In the genomic region with DNA sequence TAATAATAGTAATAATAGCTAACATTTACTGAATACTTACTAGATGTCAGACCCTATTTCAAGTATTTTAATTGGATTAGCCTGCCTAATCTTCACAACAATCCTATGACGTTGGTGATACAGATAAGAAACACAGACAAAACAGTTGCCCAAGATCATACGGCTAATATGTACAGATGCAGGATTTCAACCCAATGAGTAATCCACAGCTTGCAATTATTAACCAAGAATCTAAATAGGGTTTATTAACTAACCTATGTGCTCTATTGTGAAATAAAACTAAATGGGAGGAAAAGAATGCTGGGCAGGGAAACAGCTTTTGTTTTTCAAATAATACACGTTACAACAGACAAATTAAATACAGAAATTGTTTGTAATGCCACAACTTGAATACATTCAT, we compare ENCODE assay signal across 11 cellular contexts. TPM values are rescaled to one million over a fixed set of nuclear protein-coding genes. Genes with fewer than 3 reads are reported as not detected.
DNase-seq lines count a peak whose midpoint lies in the region; ATAC-seq and TF ChIP-seq lines count a peak whose summit lies in the region.
"Had no signal": no experiment of that assay in that cellular context is flagged by ENCODE, and none has a peak within 500 bp of the region (broad histone marks: within the 10 kb centered on the region; RNA-seq: fewer than 3 reads in every experiment).

No MANE protein-coding gene starts in this region.

- H3K27ac ChIP-seq in RWPE1: no peak overlapping the region
- H3K27ac ChIP-seq in gastroesophageal sphincter: no peak overlapping the region
- peak overlapping the region in 1 of 12 donors; percentile 17 for H3K27ac ChIP-seq in heart left ventricle
- H3K27ac ChIP-seq: neutrophil had no signal

- no peaks in the 10 kb centered on the region for H3K9me3 ChIP-seq in gastroesophageal sphincter
- no peaks in the 10 kb centered on the region for H3K9me3 ChIP-seq in heart left ventricle
- H3K9me3 ChIP-seq: neutrophil had no signal

- intact Hi-C loops in heart left ventricle (cut with DNase I): no loop called here

- peaks cover 0 to 25% (median 0%) of the 10 kb centered on the region in 3 donors for H3K4me1 ChIP-seq in gastroesophageal sphincter
- H3K4me1 ChIP-seq in heart left ventricle: peaks cover 0 to 50% (median 21%) of the 10 kb centered on the region in 12 donors

- H3K4me3 ChIP-seq in gastroesophageal sphincter (no peak overlapping the region), heart left ventricle (no peak overlapping the region)

- TF ChIP-seq CTCF in RWPE1 (conservative IDR thresholded peaks at IDR 0.05; ENCODE audit: low read depth): no peak
- no peak for TF ChIP-seq CTCF in gastroesophageal sphincter (IDR thresholded peaks at IDR 0.05)
- TF ChIP-seq CTCF in heart left ventricle (IDR thresholded peaks at IDR 0.05): no peak

- no peak for TF ChIP-seq POLR2A in gastroesophageal sphincter (IDR thresholded peaks at IDR 0.05)
- TF ChIP-seq POLR2A in heart left ventricle (IDR thresholded peaks at IDR 0.05): no peak

- H3K36me3 ChIP-seq in gastroesophageal sphincter: peaks cover 0 to 16% of the 10 kb centered on the region in 2 donors
- H3K36me3 ChIP-seq in heart left ventricle: peaks cover 0 to 46% (median 28%) of the 10 kb centered on the region in 9 donors

- CTCF ChIA-PET in RWPE1 (lab: Yijun Ruan, JAX): interaction anchor here (0.7 kb wide), 1 partner anchor 50 kb away, joined by 3 read pairs; no protein-coding TSS in a partner anchor

- 26 to 42% methylated on average over 3 of the region's 3 CpGs for WGBS in gastroesophageal sphincter (ENCODE audit: low coverage in 1 of 2), 2 donors
- WGBS in heart left ventricle, 4 donors: 27 to 35% (median 31%) methylated on average over 3 of the region's 3 CpGs

- TF ChIP-seq EP300 in gastroesophageal sphincter (IDR thresholded peaks at IDR 0.05): no peak

- DNase-seq in RWPE1 (ENCODE audit: low spot score): peak; percentile 19
- peak; percentile 71 for DNase-seq in kidney tubule cell (ENCODE audit: low spot score)
- no peak for DNase-seq in heart left ventricle
- DNase-seq in amygdala (lab: John Stamatoyannopoulos, UW): no peak
- no peak for DNase-seq in occipital lobe (lab: John Stamatoyannopoulos, UW)
- DNase-seq: NCI-H774 had no signal

- H3K27me3 ChIP-seq in gastroesophageal sphincter: no peaks in the 10 kb centered on the region
- no peaks in the 10 kb centered on the region for H3K27me3 ChIP-seq in heart left ventricle
- H3K27me3 ChIP-seq: neutrophil had no signal

- ATAC-seq in GM18498 (IDR thresholded peaks at IDR 0.05; ENCODE audit: unreplicated experiment): peak; percentile 57
- peak; percentile 52 for ATAC-seq in HG02588 (IDR thresholded peaks at IDR 0.05; ENCODE audit: unreplicated experiment)
- ATAC-seq in gastroesophageal sphincter: no peak
- ATAC-seq in heart left ventricle: no peak
- ATAC-seq: activated naive CD4-positive, alpha-beta T cell treated with anti-CD3 and anti-CD28 coated beads, Interleukin-2, amount 50 U/mL, for 72 hours had no signal

- POLR2A ChIA-PET in RWPE1 (lab: Yijun Ruan, JAX; ENCODE audit: low non-redundant PET): no interaction called here

RNA-seq across cellular contexts. Expression of gene FBXO8, which starts 23.4 kb away (rescaled TPM):
- total RNA-seq in gastroesophageal sphincter (10 to 100 TPM; 39.0 to 64.7 (median 58.8) TPM), heart left ventricle (10 to 100 TPM; 21.8 to 38.5 (median 25.9) TPM), occipital lobe (32.9 TPM)
- 10 to 100 TPM; 14.3 to 33.0 TPM for polyA plus RNA-seq in heart left ventricle

RNA-seq across cellular contexts. Expression of gene CEP44, which starts 23.6 kb away (rescaled TPM):
- total RNA-seq in gastroesophageal sphincter (10 to 100 TPM in 3 of 4 donors, 1 to 10 TPM in 1; 9.5 to 19.0 (median 13.5) TPM), heart left ventricle (10 to 100 TPM in 4 of 9 donors, 1 to 10 TPM in 5; 5.2 to 17.6 (median 9.7) TPM), occipital lobe (35.4 TPM)
- 1 to 10 TPM; 6.0 to 6.9 TPM for polyA plus RNA-seq in heart left ventricle

Comparison
In these comparisons a context has a peak if more than half of its experiments do, and no peak if none do; other contexts are left out.
1. ATAC-seq: peak in GM18498 (single experiment) and HG02588 (single experiment); none in gastroesophageal sphincter (single experiment) and heart left ventricle (0 of 4).
2. DNase-seq: peak in RWPE1 (single experiment) and kidney tubule cell (single experiment); none in heart left ventricle (0 of 5), amygdala (0 of 56) and occipital lobe (single experiment).